ENCODE assay signal across 8 cellular contexts in the genomic region with DNA sequence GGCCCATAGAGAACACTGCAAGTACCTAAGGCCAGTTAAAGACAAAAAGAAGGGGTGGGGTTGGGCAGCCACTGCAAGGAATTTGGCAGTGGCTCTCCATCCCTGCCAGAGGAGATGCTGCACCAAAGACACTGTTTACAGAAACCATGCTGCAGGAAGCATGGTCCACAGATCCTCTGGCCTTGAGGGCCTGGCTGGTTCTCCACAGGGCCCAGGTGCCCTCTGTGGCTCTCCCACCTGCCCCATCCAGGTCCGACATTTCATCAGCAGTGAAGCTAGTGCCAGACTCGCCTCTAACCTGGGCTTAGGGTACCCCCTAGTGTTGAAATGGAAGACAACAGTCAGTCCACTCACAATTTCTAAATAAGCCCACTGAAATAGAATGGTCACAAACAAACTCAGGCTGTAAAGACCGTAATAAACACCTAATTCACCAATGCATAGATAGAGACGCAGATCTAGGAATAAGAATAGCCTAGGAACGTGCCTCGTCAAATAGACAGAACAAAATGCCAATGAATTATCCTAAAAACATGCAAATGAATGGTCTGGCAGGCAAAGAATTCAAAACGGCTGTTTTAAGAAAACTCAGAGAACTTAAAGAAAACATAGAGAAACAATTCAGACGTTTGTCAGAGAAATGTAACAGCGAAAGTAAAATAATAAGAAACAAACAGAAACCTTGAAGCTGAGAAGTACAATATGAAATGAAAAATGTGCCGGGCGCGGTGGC. TPM values are rescaled to one million over a fixed set of nuclear protein-coding genes. Genes with fewer than 3 reads are reported as not detected.
DNase-seq lines count a peak whose midpoint lies in the region; ATAC-seq and TF ChIP-seq lines count a peak whose summit lies in the region.

No MANE protein-coding gene starts in this region.

- DNase-seq in stimulated activated CD4-positive, alpha-beta T cell treated with anti-CD3 and anti-CD28 coated beads, Interleukin-12 subunit alpha, Interleukin-12 subunit beta, amount 100 ng/mL, for 24 hours (ENCODE audit: low read depth in 2 of 2), result peak; percentile 10 to 12
- DNase-seq in stimulated activated CD4-positive, alpha-beta T cell treated with anti-CD3 and anti-CD28 coated beads, Interleukin-12 subunit alpha, Interleukin-12 subunit beta, amount 100 ng/mL, for 4 hours, result no peak
- DNase-seq in NCI-H146 (lab: John Stamatoyannopoulos, UW) (peak; percentile 78), SW480 (ENCODE audit: low spot score) (peak; percentile 69), T47D (ENCODE audit: low read depth in 1 of 2, low spot score in 1 of 2) (peak; percentile 49 to 78), lower lobe of right lung (peak; percentile 53), superior temporal gyrus (ENCODE audit: extremely low spot score) (peak; percentile 38)

- intact Hi-C loops in lower lobe of right lung (cut with DNase I), result no loop called here

- no peaks in the 10 kb centered on the region for H3K36me3 ChIP-seq in lower lobe of right lung

- ATAC-seq in lower lobe of right lung (peak; percentile 87 to 90), GM21526 (IDR thresholded peaks at IDR 0.05; ENCODE audit: low FRiP score, unreplicated experiment) (no peak)

- H3K27me3 ChIP-seq in lower lobe of right lung (ENCODE audit: low read depth), result peaks cover 7% of the 10 kb centered on the region

- H3K4me3 ChIP-seq in lower lobe of right lung, result no peak overlapping the region

- no peaks in the 10 kb centered on the region for H3K4me1 ChIP-seq in lower lobe of right lung

- TF ChIP-seq CTCF in lower lobe of right lung (IDR thresholded peaks at IDR 0.05), result peak; percentile 58

- in situ Hi-C loops in T47D (cut with HindIII; ENCODE audit: low pct_unique_long_range_greater_than_20kb, low sequenced_read_pairs), result no loop called here

- no peak overlapping the region for H3K27ac ChIP-seq in lower lobe of right lung

- H3K9me3 ChIP-seq in lower lobe of right lung, result no peaks in the 10 kb centered on the region

RNA-seq across cellular contexts. Expression of gene LYPD4, which starts 23.3 kb away (rescaled TPM):
- not detected for total RNA-seq in lower lobe of right lung

RNA-seq across cellular contexts. Expression of gene DMRTC2, which starts 23.7 kb away (rescaled TPM):
- not detected for total RNA-seq in lower lobe of right lung

RNA-seq across cellular contexts. Expression of gene CEACAM3, which starts 24.8 kb away (rescaled TPM):
- total RNA-seq in lower lobe of right lung, result 4.3 TPM

RNA-seq across cellular contexts. Expression of gene RPS19, which starts 38.9 kb away (rescaled TPM):
- 1,736 TPM for total RNA-seq in lower lobe of right lung

RNA-seq across cellular contexts. Expression of gene CD79A, which starts 55.9 kb away (rescaled TPM):
- total RNA-seq in lower lobe of right lung, result 1.2 TPM
